Comparison of ENCODE assay signal across 2 cellular contexts in the genomic region with DNA sequence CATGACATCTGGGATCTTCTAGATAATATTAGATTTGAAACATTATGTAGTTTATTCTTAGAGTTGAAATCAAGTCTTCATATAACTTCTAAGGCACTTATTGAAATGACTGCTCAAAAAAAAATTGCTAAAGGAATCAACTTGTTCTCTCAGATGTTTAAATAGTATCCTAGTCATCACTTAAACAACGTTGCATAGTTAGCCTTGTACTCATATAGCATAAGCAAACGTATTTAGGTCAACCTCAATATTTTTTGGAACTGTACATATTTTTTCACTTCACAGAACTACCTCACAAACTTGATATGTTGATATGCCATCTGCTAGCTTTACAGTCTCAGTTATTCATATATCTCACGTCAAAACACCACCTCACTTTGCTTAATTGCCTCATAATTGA.
TF ChIP-seq lines count a peak whose summit lies in the region.

No MANE protein-coding gene starts in this region.

TF ChIP-seq in SK-N-SH treated with all-trans-retinoic acid at 6 μM for 48 hours, 23 proteins besides CTCF, POLR2A, EP300 and RAD21 (continued from another document):
- no peak for TF ChIP-seq POU6F1 (CRISPR knock-in tag; IDR thresholded peaks at IDR 0.05; ENCODE audit: borderline replicate concordance, low read depth)
- no peak for TF ChIP-seq ZC3H10 (CRISPR knock-in tag; IDR thresholded peaks at IDR 0.05)
- no peak for TF ChIP-seq SNAI2 (CRISPR knock-in tag; IDR thresholded peaks at IDR 0.05)
- no peak for TF ChIP-seq RARB (CRISPR knock-in tag; IDR thresholded peaks at IDR 0.05)
- TF ChIP-seq TOX (CRISPR knock-in tag; IDR thresholded peaks at IDR 0.05; ENCODE audit: borderline replicate concordance): no peak
- no peak for TF ChIP-seq CSRNP3 (CRISPR knock-in tag; IDR thresholded peaks at IDR 0.05)
- no peak for TF ChIP-seq OSR1 (CRISPR knock-in tag; IDR thresholded peaks at IDR 0.05)
- TF ChIP-seq ZNF8 (CRISPR knock-in tag; IDR thresholded peaks at IDR 0.05): no peak
- no peak for TF ChIP-seq ZFP30 (CRISPR knock-in tag; IDR thresholded peaks at IDR 0.05)
- no peak for TF ChIP-seq ARNTL (CRISPR knock-in tag; IDR thresholded peaks at IDR 0.05; ENCODE audit: borderline replicate concordance, low read depth)
- no peak for TF ChIP-seq ZFP3 (CRISPR knock-in tag; IDR thresholded peaks at IDR 0.05)
- no peak for TF ChIP-seq BACH2 (CRISPR knock-in tag; IDR thresholded peaks at IDR 0.05; ENCODE audit: borderline replicate concordance)
- TF ChIP-seq, protein P1, sequence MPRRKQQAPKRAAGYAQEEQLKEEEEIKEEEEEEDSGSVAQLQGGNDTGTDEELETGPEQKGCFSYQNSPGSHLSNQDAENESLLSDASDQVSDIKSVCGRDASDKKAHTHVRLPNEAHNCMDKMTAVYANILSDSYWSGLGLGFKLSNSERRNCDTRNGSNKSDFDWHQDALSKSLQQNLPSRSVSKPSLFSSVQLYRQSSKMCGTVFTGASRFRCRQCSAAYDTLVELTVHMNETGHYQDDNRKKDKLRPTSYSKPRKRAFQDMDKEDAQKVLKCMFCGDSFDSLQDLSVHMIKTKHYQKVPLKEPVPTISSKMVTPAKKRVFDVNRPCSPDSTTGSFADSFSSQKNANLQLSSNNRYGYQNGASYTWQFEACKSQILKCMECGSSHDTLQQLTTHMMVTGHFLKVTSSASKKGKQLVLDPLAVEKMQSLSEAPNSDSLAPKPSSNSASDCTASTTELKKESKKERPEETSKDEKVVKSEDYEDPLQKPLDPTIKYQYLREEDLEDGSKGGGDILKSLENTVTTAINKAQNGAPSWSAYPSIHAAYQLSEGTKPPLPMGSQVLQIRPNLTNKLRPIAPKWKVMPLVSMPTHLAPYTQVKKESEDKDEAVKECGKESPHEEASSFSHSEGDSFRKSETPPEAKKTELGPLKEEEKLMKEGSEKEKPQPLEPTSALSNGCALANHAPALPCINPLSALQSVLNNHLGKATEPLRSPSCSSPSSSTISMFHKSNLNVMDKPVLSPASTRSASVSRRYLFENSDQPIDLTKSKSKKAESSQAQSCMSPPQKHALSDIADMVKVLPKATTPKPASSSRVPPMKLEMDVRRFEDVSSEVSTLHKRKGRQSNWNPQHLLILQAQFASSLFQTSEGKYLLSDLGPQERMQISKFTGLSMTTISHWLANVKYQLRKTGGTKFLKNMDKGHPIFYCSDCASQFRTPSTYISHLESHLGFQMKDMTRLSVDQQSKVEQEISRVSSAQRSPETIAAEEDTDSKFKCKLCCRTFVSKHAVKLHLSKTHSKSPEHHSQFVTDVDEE (CRISPR knock-in tag; IDR thresholded peaks at IDR 0.05): no peak

TF ChIP-seq in SK-N-SH, 30 proteins besides CTCF, POLR2A, EP300 and RAD21:
- TF ChIP-seq, protein P2, sequence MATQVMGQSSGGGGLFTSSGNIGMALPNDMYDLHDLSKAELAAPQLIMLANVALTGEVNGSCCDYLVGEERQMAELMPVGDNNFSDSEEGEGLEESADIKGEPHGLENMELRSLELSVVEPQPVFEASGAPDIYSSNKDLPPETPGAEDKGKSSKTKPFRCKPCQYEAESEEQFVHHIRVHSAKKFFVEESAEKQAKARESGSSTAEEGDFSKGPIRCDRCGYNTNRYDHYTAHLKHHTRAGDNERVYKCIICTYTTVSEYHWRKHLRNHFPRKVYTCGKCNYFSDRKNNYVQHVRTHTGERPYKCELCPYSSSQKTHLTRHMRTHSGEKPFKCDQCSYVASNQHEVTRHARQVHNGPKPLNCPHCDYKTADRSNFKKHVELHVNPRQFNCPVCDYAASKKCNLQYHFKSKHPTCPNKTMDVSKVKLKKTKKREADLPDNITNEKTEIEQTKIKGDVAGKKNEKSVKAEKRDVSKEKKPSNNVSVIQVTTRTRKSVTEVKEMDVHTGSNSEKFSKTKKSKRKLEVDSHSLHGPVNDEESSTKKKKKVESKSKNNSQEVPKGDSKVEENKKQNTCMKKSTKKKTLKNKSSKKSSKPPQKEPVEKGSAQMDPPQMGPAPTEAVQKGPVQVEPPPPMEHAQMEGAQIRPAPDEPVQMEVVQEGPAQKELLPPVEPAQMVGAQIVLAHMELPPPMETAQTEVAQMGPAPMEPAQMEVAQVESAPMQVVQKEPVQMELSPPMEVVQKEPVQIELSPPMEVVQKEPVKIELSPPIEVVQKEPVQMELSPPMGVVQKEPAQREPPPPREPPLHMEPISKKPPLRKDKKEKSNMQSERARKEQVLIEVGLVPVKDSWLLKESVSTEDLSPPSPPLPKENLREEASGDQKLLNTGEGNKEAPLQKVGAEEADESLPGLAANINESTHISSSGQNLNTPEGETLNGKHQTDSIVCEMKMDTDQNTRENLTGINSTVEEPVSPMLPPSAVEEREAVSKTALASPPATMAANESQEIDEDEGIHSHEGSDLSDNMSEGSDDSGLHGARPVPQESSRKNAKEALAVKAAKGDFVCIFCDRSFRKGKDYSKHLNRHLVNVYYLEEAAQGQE (IDR thresholded peaks at IDR 0.05; ENCODE audit: low read depth, low read length): no peak
- TF ChIP-seq SMC3 (IDR thresholded peaks at IDR 0.05; ENCODE audit: low read depth, low read length): no peak
- no peak for TF ChIP-seq EZH2phosphoT487 (IDR thresholded peaks at IDR 0.05; ENCODE audit: borderline replicate concordance, low read depth)
- TF ChIP-seq SIN3A (IDR thresholded peaks at IDR 0.05; ENCODE audit: borderline replicate concordance, low read depth, low read length): no peak
- TF ChIP-seq CHD2 (IDR thresholded peaks at IDR 0.05; ENCODE audit: low read length, partially characterized antibody): no peak
- no peak for TF ChIP-seq MXI1 (IDR thresholded peaks at IDR 0.05; ENCODE audit: low read depth, low read length)
- no peak for TF ChIP-seq RFX5 (IDR thresholded peaks at IDR 0.05; ENCODE audit: low read length)
- TF ChIP-seq JUND (IDR thresholded peaks at IDR 0.05): no peak
- TF ChIP-seq FOSL2 (IDR thresholded peaks at IDR 0.05; ENCODE audit: borderline replicate concordance, low read depth): no peak
- no peak for TF ChIP-seq ELF1 (IDR thresholded peaks at IDR 0.05)
- no peak for TF ChIP-seq YY1 (IDR thresholded peaks at IDR 0.05; ENCODE audit: low read depth)
